In genomic region chr1:51648180-51649109, GRCh38 we compare ENCODE assay signal across 9 cellular contexts. TPM values are rescaled to one million over a fixed set of nuclear protein-coding genes. Genes with fewer than 3 reads are reported as not detected.
DNase-seq lines count a peak whose midpoint lies in the region; ATAC-seq and TF ChIP-seq lines count a peak whose summit lies in the region.
"Had no signal": no experiment of that assay in that cellular context is flagged by ENCODE, and none has a peak within 500 bp of the region (broad histone marks: within the 10 kb centered on the region; RNA-seq: fewer than 3 reads in every experiment).

No MANE protein-coding gene starts in this region.

- H3K79me2 ChIP-seq in H9 (ENCODE audit: insufficient read depth, low read length) = no peaks in the 10 kb centered on the region

- H2BK5ac ChIP-seq in H9 (ENCODE audit: insufficient read length, low read length) = no peak overlapping the region

- H2BK120ac ChIP-seq in H9 (ENCODE audit: low read depth, low read length, poor library complexity, severe bottlenecking) = no peak overlapping the region

- no peak overlapping the region for H3K4ac ChIP-seq in H9 (ENCODE audit: low read depth, low read length)

- TF ChIP-seq EP300 in suprapubic skin (IDR thresholded peaks at IDR 0.05) = no peak

- H3K9ac ChIP-seq in H9 (ENCODE audit: extremely low read depth, insufficient read length, low read length) (no peak overlapping the region), skeletal muscle tissue (ENCODE audit: low read depth in 1 of 3, low read length in 3 of 3) (peak overlapping the region in 1 of 3 donors; percentile 61)

- no peak overlapping the region; the same call in 1 of the 2 replicates for H3K14ac ChIP-seq in H9 (ENCODE audit: insufficient read depth, low read length)

- no peak overlapping the region for H2AFZ ChIP-seq in H9 (ENCODE audit: low read length)

- no peaks in the 10 kb centered on the region for H4K20me1 ChIP-seq in H9 (ENCODE audit: control insufficient read depth, insufficient read depth, insufficient read length)

- no peak overlapping the region for H3K56ac ChIP-seq in H9 (ENCODE audit: insufficient read length, low read depth, low read length)

- H4K91ac ChIP-seq in H9 (ENCODE audit: insufficient read length, low read depth, low read length) = no peak overlapping the region

- TF ChIP-seq CTCF in H9 (conservative IDR thresholded peaks at IDR 0.05) (no peak), RWPE1 (conservative IDR thresholded peaks at IDR 0.05; ENCODE audit: low read depth) (no peak), cardiac muscle cell (IDR thresholded peaks at IDR 0.05; ENCODE audit: low read depth, low read length) (no peak), suprapubic skin (IDR thresholded peaks at IDR 0.05) (no peak)

- H3K36me3 ChIP-seq in cardiac muscle cell (no peaks in the 10 kb centered on the region), skeletal muscle tissue (ENCODE audit: control insufficient read depth in 3 of 3, insufficient read depth in 3 of 3, low read length in 3 of 3) (no peaks in the 10 kb centered on the region), suprapubic skin (no peaks in the 10 kb centered on the region)
- H3K36me3 ChIP-seq: prostate gland had no signal

- H3K27ac ChIP-seq in H9 (ENCODE audit: insufficient read length, low read depth, low read length) = no peak overlapping the region
- H3K27ac ChIP-seq in RWPE1 = peak overlapping the region; percentile 52; the same call in 1 of the 2 replicates
- peak overlapping the region; percentile 77 for H3K27ac ChIP-seq in cardiac muscle cell
- H3K27ac ChIP-seq in skeletal muscle tissue (ENCODE audit: low read depth, low read length) = peak overlapping the region; percentile 45
- no peak overlapping the region for H3K27ac ChIP-seq in suprapubic skin

- no peak overlapping the region for H3K4me2 ChIP-seq in H9 (ENCODE audit: insufficient read depth, insufficient read length, low read length)

- H3K36me3 Mint-ChIP-seq in H9 (ENCODE audit: insufficient read depth in 1 of 3, low read depth in 3 of 3) = no peaks in the 10 kb centered on the region

- H3K9me3 ChIP-seq in H9 (ENCODE audit: control insufficient read depth, low read depth, low read length) (no peaks in the 10 kb centered on the region), cardiac muscle cell (ENCODE audit: low read depth) (no peaks in the 10 kb centered on the region), skeletal muscle tissue (ENCODE audit: control insufficient read depth in 3 of 3, low read length in 3 of 3) (no peaks in the 10 kb centered on the region), suprapubic skin (no peaks in the 10 kb centered on the region)
- H3K9me3 ChIP-seq: prostate gland had no signal

- no peak for ATAC-seq in HG03039 (IDR thresholded peaks at IDR 0.05; ENCODE audit: unreplicated experiment)

- peak; percentile 42 for DNase-seq in H9
- no peak for DNase-seq in RWPE1 (ENCODE audit: low spot score)
- DNase-seq in cardiac muscle cell (ENCODE audit: low read depth in 1 of 2, low spot score in 1 of 2) = peak; percentile 46 to 88
- DNase-seq in suprapubic skin (ENCODE audit: low spot score in 2 of 2) = no peak
- DNase-seq in NCI-H128 (lab: John Stamatoyannopoulos, UW; ENCODE audit: unreplicated experiment) = no peak
- DNase-seq in DMS153 (lab: John Stamatoyannopoulos, UW) = no peak

- no peaks in the 10 kb centered on the region for H3K23me2 ChIP-seq in H9 (ENCODE audit: insufficient read length, low read depth, low read length, poor library complexity, severe bottlenecking)

- no peak overlapping the region for H2BK15ac ChIP-seq in H9 (ENCODE audit: low read depth, low read length)

- H3K27me3 ChIP-seq in H9 (ENCODE audit: insufficient read depth, low read length) (no peaks in the 10 kb centered on the region), cardiac muscle cell (no peaks in the 10 kb centered on the region), skeletal muscle tissue (ENCODE audit: control insufficient read depth in 3 of 3, insufficient read depth in 3 of 3, low read length in 3 of 3) (no peaks in the 10 kb centered on the region), suprapubic skin (no peaks in the 10 kb centered on the region)

- H3K4me1 ChIP-seq in H9 (ENCODE audit: insufficient read depth, low read length) (no peaks in the 10 kb centered on the region), cardiac muscle cell (ENCODE audit: low read depth) (peaks cover 21% of the 10 kb centered on the region), skeletal muscle tissue (ENCODE audit: control insufficient read depth in 3 of 3, insufficient read depth in 3 of 3, low read length in 3 of 3) (peaks cover 24 to 30% (median 27%) of the 10 kb centered on the region in 3 donors), suprapubic skin (peaks cover 33% of the 10 kb centered on the region)
- H3K4me1 ChIP-seq: prostate gland had no signal

- no peak overlapping the region for H3T11ph ChIP-seq in H9 (ENCODE audit: low read length)

- peaks cover 20 to 27% of the 10 kb centered on the region in 2 experiments for H3K4me1 Mint-ChIP-seq in H9

- H2AK5ac ChIP-seq in H9 (ENCODE audit: insufficient read length, low read length) = no peak overlapping the region

- H4K8ac ChIP-seq in H9 (replicated peaks; ENCODE audit: insufficient read length, low read depth, low read length) = no peak overlapping the region

- H3K79me1 ChIP-seq in H9 (ENCODE audit: insufficient read depth, low read depth, low read length, poor library complexity, severe bottlenecking) = no peaks in the 10 kb centered on the region

- H3K4me3 ChIP-seq in cardiac muscle cell = no peak overlapping the region
- no peak overlapping the region for H3K4me3 ChIP-seq in skeletal muscle tissue (ENCODE audit: low read length in 3 of 3)
- no peak overlapping the region for H3K4me3 ChIP-seq in suprapubic skin
- H3K4me3 ChIP-seq: prostate gland had no signal

- CTCF ChIA-PET in RWPE1 (lab: Yijun Ruan, JAX) = interaction anchor here (0.9 kb wide), 1 partner anchor 121 kb away, joined by 3 read pairs; no protein-coding TSS in a partner anchor

- H3K4me3 Mint-ChIP-seq in H9 = no peak overlapping the region

- H2BK20ac ChIP-seq in H9 (ENCODE audit: low read depth, low read length, poor library complexity, severe bottlenecking) = no peak overlapping the region

- peak overlapping the region in 1 of 3 experiments; percentile 35; a peak in 1 of 7 replicates for H3K27ac Mint-ChIP-seq in H9

- H3K18ac ChIP-seq in H9 (ENCODE audit: insufficient read length, low read depth, low read length) = no peak overlapping the region

- POLR2A ChIA-PET in RWPE1 (lab: Yijun Ruan, JAX; ENCODE audit: low non-redundant PET) = no interaction called here

- H3K27me3 Mint-ChIP-seq in H9 (ENCODE audit: low read depth) = no peaks in the 10 kb centered on the region

- no CpG with 5 or more reads among the region's 6 CpGs for WGBS in H9 (ENCODE audit: extremely low coverage, insufficient read length, low lambda C conversion rate)
- WGBS in suprapubic skin = 67% methylated on average over 6 of the region's 6 CpGs

- H3K23ac ChIP-seq in H9 (ENCODE audit: insufficient read length, low read depth, low read length) = no peak overlapping the region

- no peak overlapping the region for H4K5ac ChIP-seq in H9 (ENCODE audit: insufficient read length, low read depth, low read length)

- H2BK12ac ChIP-seq in H9 (ENCODE audit: insufficient read length, low read depth, low read length) = no peak overlapping the region

- TF ChIP-seq POLR2A in suprapubic skin (IDR thresholded peaks at IDR 0.05) = no peak

- H3K9me3 Mint-ChIP-seq in H9 = no peaks in the 10 kb centered on the region; a peak in 1 of 5 replicates

RNA-seq across cellular contexts. Expression of gene OSBPL9, which starts 31.6 kb away (rescaled TPM):
- total RNA-seq in H9 (2021) (69.0 and 76.7 TPM in 2 replicates), cardiac muscle cell (104 and 108 TPM in 2 replicates), skeletal muscle tissue (80.9 TPM), suprapubic skin (100 to 1,000 TPM in 2 of 4 donors, 10 to 100 TPM in 2; 49.7 to 166 (median 90.4) TPM)
- 91.1 and 103 TPM in 2 replicates for polyA plus RNA-seq in cardiac muscle cell

Comparison
In these comparisons a context has a peak if more than half of its experiments do, and no peak if none do; other contexts are left out.
1. DNase-seq: peak in H9 (single experiment) and cardiac muscle cell (2 of 2); none in RWPE1 (single experiment), suprapubic skin (0 of 2), NCI-H128 (single experiment) and DMS153 (single experiment).
2. H3K27ac ChIP-seq: peak in RWPE1 (single experiment), cardiac muscle cell (single experiment) and skeletal muscle tissue (single experiment); none in H9 (single experiment) and suprapubic skin (single experiment).